9 cellular contexts compared by ENCODE assay signal in the genomic region with DNA sequence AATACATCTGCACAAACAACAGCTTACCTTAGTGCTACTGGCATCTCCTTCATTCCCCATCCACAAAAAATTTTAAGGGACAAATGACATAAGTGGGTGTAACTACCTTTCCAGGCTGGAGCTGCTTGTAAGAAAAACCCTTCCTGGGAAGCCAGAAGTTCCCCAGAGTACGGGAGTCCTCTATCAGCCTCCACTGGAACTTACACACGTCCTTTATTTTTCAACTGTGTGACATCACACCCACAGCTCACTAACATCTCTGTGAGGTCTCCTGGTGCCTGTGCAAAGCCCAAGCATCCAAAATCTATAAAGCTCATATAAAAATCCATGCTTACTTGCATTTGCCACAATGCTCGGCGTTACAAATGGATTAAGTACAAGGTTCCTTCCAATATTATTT. TPM values are rescaled to one million over a fixed set of nuclear protein-coding genes. Genes with fewer than 3 reads are reported as not detected.
A peak's percentile ranks its signal among the peaks of the same experiment; 100 is the strongest.
DNase-seq lines count a peak whose midpoint lies in the region; ATAC-seq and TF ChIP-seq lines count a peak whose summit lies in the region.
"Had no signal": no experiment of that assay in that cellular context is flagged by ENCODE, and none has a peak within 500 bp of the region (broad histone marks: within the 10 kb centered on the region; RNA-seq: fewer than 3 reads in every experiment).

No MANE protein-coding gene starts in this region.

- CTCF ChIA-PET in OCI-LY7 (lab: Charles Lee; ENCODE audit: unreplicated experiment), result interaction anchor here (1.0 to 1.6 kb wide), 5 partner anchors 10 to 24 kb away, joined by 3 to 7 read pairs (median 5); no protein-coding TSS in a partner anchor

- DNase-seq in DND-41 (no peak), OCI-LY7 (ENCODE audit: low spot score) (no peak), dermis blood vessel endothelial cell (peak; percentile 50), prostate gland (ENCODE audit: low spot score) (no peak), NCI-H1048 (lab: John Stamatoyannopoulos, UW) (no peak), adrenal gland (no peak), pons (ENCODE audit: low spot score) (no peak)

- H3K4me1 ChIP-seq in DND-41 (ENCODE audit: insufficient read depth, low read length), result peaks cover 16% of the 10 kb centered on the region
- H3K4me1 ChIP-seq in OCI-LY7 (ENCODE audit: insufficient read depth, low read length, poor library complexity, severe bottlenecking), result peaks cover 85% of the 10 kb centered on the region
- H3K4me1 ChIP-seq in prostate gland (replicated peaks), result peaks cover 40% of the 10 kb centered on the region
- no peaks in the 10 kb centered on the region for H3K4me1 ChIP-seq in adrenal gland (replicated peaks in 1 of 2)

- intact Hi-C loops in OCI-LY7 (cut with micrococcal nuclease; ENCODE audit: unreplicated experiment) (no loop called here), prostate gland (cut with DNase I) (no loop called here), adrenal gland (cut with DNase I) (no loop called here)

- H3K27ac ChIP-seq in DND-41 (ENCODE audit: low read length), result no peak overlapping the region
- H3K27ac ChIP-seq in OCI-LY7 (ENCODE audit: low read depth, low read length, poor library complexity, severe bottlenecking), result peak overlapping the region; percentile 13
- H3K27ac ChIP-seq in prostate gland, result peak overlapping the region; percentile 56 to 97
- no peak overlapping the region for H3K27ac ChIP-seq in adrenal gland

- H3K36me3 ChIP-seq in DND-41 (ENCODE audit: insufficient read depth, low read length) (no peaks in the 10 kb centered on the region), OCI-LY7 (ENCODE audit: insufficient read depth, low read length) (peaks cover 55% of the 10 kb centered on the region), prostate gland (no peaks in the 10 kb centered on the region), adrenal gland (replicated peaks in 1 of 2) (no peaks in the 10 kb centered on the region)

- POLR2A ChIA-PET in OCI-LY7 (lab: Charles Lee), result interaction anchor here (0.7 to 4.6 kb wide), 11 partner anchors 9 to 1482 kb away, joined by 3 to 34 read pairs (median 4); no protein-coding TSS in a partner anchor

- no peaks in the 10 kb centered on the region for H3K27me3 ChIP-seq in DND-41 (ENCODE audit: insufficient read depth, low read length, poor library complexity)
- no peaks in the 10 kb centered on the region for H3K27me3 ChIP-seq in prostate gland (replicated peaks; ENCODE audit: insufficient read depth)
- H3K27me3 ChIP-seq in adrenal gland, result no peaks in the 10 kb centered on the region

- H3K79me2 ChIP-seq in DND-41 (ENCODE audit: insufficient read depth, low read length), result no peaks in the 10 kb centered on the region
- peaks cover 100% of the 10 kb centered on the region for H3K79me2 ChIP-seq in OCI-LY7 (ENCODE audit: insufficient read depth, low read depth, low read length)

- H3K9me3 ChIP-seq in DND-41 (ENCODE audit: insufficient read depth, low read length, severe bottlenecking) (no peaks in the 10 kb centered on the region), OCI-LY7 (ENCODE audit: low read length) (no peaks in the 10 kb centered on the region), prostate gland (no peaks in the 10 kb centered on the region), adrenal gland (replicated peaks in 1 of 3) (no peaks in the 10 kb centered on the region)

- no peak overlapping the region for H3K9ac ChIP-seq in DND-41 (ENCODE audit: low read depth, low read length)

- TF ChIP-seq CTCF in DND-41 (IDR thresholded peaks at IDR 0.05; ENCODE audit: borderline replicate concordance, extremely low read depth, low read length, poor library complexity, severe bottlenecking) (no peak), OCI-LY7 (conservative IDR thresholded peaks at IDR 0.05; ENCODE audit: low read length) (no peak), prostate gland (IDR thresholded peaks at IDR 0.05) (no peak), adrenal gland (IDR thresholded peaks at IDR 0.05) (no peak)

- H3K4me3 ChIP-seq in DND-41 (ENCODE audit: low read depth in 1 of 2, low read length in 2 of 2), result no peak overlapping the region
- H3K4me3 ChIP-seq in OCI-LY7 (ENCODE audit: low read depth, low read length, poor library complexity, severe bottlenecking), result peak overlapping the region; percentile 49
- H3K4me3 ChIP-seq in prostate gland, result no peak overlapping the region
- no peak overlapping the region for H3K4me3 ChIP-seq in adrenal gland
- H3K4me3 ChIP-seq: K562 had no signal

- BruUV-seq in OCI-LY7 (replicated peaks; lab: Mats Ljungman, UMichigan), result no TSS peak

- TF ChIP-seq POLR2A in prostate gland (IDR thresholded peaks at IDR 0.05) (no peak), adrenal gland (IDR thresholded peaks at IDR 0.05) (no peak)

- 30% methylated on average over 4 of the region's 4 CpGs for WGBS in prostate gland
- WGBS in adrenal gland, 4 donors, result 64 to 79% (median 77%) methylated on average over 4 of the region's 4 CpGs

- H3K4me2 ChIP-seq in DND-41 (ENCODE audit: insufficient read depth, low read length) (no peak overlapping the region), OCI-LY7 (ENCODE audit: low read length) (peak overlapping the region; percentile 71)

- H3K9me2 ChIP-seq in OCI-LY7 (ENCODE audit: insufficient read depth, low read length), result no peaks in the 10 kb centered on the region

- ATAC-seq in DND-41 (ENCODE audit: insufficient read depth, low read depth) (0 out of 3 replicates have a peak, but pooled peaks have one; percentile 19), GM18870 (IDR thresholded peaks at IDR 0.05; ENCODE audit: unreplicated experiment) (no peak)
- ATAC-seq: K562 had no signal

- H4K20me1 ChIP-seq in DND-41 (ENCODE audit: insufficient read depth, low read length), result no peaks in the 10 kb centered on the region
- peaks cover 78% of the 10 kb centered on the region for H4K20me1 ChIP-seq in OCI-LY7 (ENCODE audit: insufficient read depth, low read length)

- H2AFZ ChIP-seq in DND-41 (ENCODE audit: low read depth, low read length) (no peak overlapping the region), OCI-LY7 (ENCODE audit: low read length) (no peak overlapping the region)

RNA-seq across cellular contexts. Expression of gene LRIG1, which starts 27.6 kb away (rescaled TPM):
- 74.5 and 115 TPM in 2 replicates for total RNA-seq in OCI-LY7 (2014; rRNA removed; shearing (Covaris generic))
- total RNA-seq in OCI-LY7 (2022) (84.2 and 113 TPM in 2 replicates), dermis blood vessel endothelial cell (33.7 and 71.0 TPM in 2 replicates), prostate gland (100 to 1,000 TPM; 119 to 186 TPM), adrenal gland (10 to 100 TPM in 2 of 8 donors, 1 to 10 TPM in 6; 2.8 to 13.3 (median 5.8) TPM)
- polyA plus RNA-seq in adrenal gland, result 1 to 10 TPM; 2.9 to 7.2 (median 3.2) TPM

Comparison
In these comparisons a context has a peak if more than half of its experiments do, and no peak if none do; other contexts are left out.
1. H3K27ac ChIP-seq: peak in OCI-LY7 (single experiment) and prostate gland (2 of 2); none in DND-41 (single experiment) and adrenal gland (0 of 5).